Comparison of ENCODE assay signal across 22 cellular contexts in the genomic region with DNA sequence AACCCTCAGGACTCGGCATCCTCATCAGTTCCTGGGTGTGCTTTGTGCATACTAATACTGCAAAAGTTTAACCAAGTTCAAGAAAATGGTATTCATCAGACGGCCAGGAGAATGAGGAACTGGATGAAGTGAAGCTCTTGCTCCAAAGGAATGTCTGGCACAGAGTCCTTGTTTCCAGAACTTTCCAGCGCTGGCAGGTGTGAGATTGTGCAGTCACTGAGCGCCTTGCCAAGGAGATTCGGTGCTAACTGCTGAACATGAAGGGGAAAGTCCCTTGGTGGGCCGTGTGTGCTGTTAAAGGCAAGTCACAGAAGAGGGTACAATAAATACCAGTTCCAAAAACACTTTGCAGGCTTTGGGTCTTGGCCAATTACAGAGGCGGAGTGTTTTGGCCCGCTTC.
DNase-seq lines count a peak whose midpoint lies in the region; ATAC-seq, FAIRE-seq and TF ChIP-seq lines count a peak whose summit lies in the region.
"Had no signal": no experiment of that assay in that cellular context is flagged by ENCODE, and none has a peak within 500 bp of the region (broad histone marks: within the 10 kb centered on the region; RNA-seq: fewer than 3 reads in every experiment).

No MANE protein-coding gene starts in this region.

- H3K36me3 Mint-ChIP-seq in naive thymus-derived CD4-positive, alpha-beta T cell = no peaks in the 10 kb centered on the region
- H3K36me3 Mint-ChIP-seq: activated naive CD4-positive, alpha-beta T cell treated with anti-CD3 and anti-CD28 coated beads, Interleukin-2, amount 10 ng/mL, durations not matched to agents 7 days and 5 days; T-cell had no signal

- no peaks in the 10 kb centered on the region for H3K9me3 Mint-ChIP-seq in naive thymus-derived CD4-positive, alpha-beta T cell
- H3K9me3 Mint-ChIP-seq: activated naive CD4-positive, alpha-beta T cell treated with anti-CD3 and anti-CD28 coated beads, Interleukin-2, amount 10 ng/mL, durations not matched to agents 7 days and 5 days; T-cell had no signal

- H3K36me3 ChIP-seq in GM12878 (ENCODE audit: control insufficient read depth in 2 of 2, insufficient read depth in 2 of 2, low read length in 1 of 2) (no peaks in the 10 kb centered on the region), heart left ventricle (no peaks in the 10 kb centered on the region), stomach smooth muscle (ENCODE audit: control insufficient read depth in 2 of 2, insufficient read depth in 2 of 2, low read length in 2 of 2) (no peaks in the 10 kb centered on the region), brain microvascular endothelial cell (replicated peaks) (no peaks in the 10 kb centered on the region), OCI-LY7 (ENCODE audit: insufficient read depth, low read length) (no peaks in the 10 kb centered on the region)
- H3K36me3 ChIP-seq in effector memory CD4-positive, alpha-beta T cell (ENCODE audit: control insufficient read depth, insufficient read depth, low read length) = no peaks in the 10 kb centered on the region
- H3K36me3 ChIP-seq in naive thymus-derived CD4-positive, alpha-beta T cell (ENCODE audit: control insufficient read depth in 2 of 3, insufficient read depth in 3 of 3, low read length in 3 of 3) = no peaks in the 10 kb centered on the region
- H3K36me3 ChIP-seq: BLaER1 treated with 17β-estradiol and CSF1 and Interleukin-3, amounts not matched to agents 10 nM and 100 nM; cardiac muscle cell had no signal

- 50% methylated on average over 8 of the region's 8 CpGs for WGBS in GM12878 (ENCODE audit: insufficient coverage, insufficient replicate concordance, low lambda C conversion rate, missing lambda C conversion rate)
- WGBS in heart left ventricle, 4 donors = 35 to 47% (median 38%) methylated on average over 8 of the region's 8 CpGs

- H3K4me3 Mint-ChIP-seq in naive thymus-derived CD4-positive, alpha-beta T cell = no peak overlapping the region
- H3K4me3 Mint-ChIP-seq: activated naive CD4-positive, alpha-beta T cell treated with anti-CD3 and anti-CD28 coated beads, Interleukin-2, amount 10 ng/mL, durations not matched to agents 7 days and 5 days; T-cell had no signal

- no peak overlapping the region for H3K9ac ChIP-seq in GM12878 (ENCODE audit: control insufficient read depth, insufficient read depth, low read length)
- no peak overlapping the region for H3K9ac ChIP-seq in stomach smooth muscle (ENCODE audit: low read length in 2 of 2)
- H3K9ac ChIP-seq: BLaER1 treated with 17β-estradiol and CSF1 and Interleukin-3, amounts not matched to agents 10 nM and 100 nM had no signal

- RAD21 ChIA-PET in GM12878 (lab: Charles Lee; ENCODE audit: unreplicated experiment) = interaction anchor here (2.2 kb wide), 1 partner anchor 456 kb away, joined by 5 read pairs; no protein-coding TSS in a partner anchor

- H3K27ac Mint-ChIP-seq in naive thymus-derived CD4-positive, alpha-beta T cell = no peak overlapping the region
- H3K27ac Mint-ChIP-seq: activated naive CD4-positive, alpha-beta T cell treated with anti-CD3 and anti-CD28 coated beads, Interleukin-2, amount 10 ng/mL, durations not matched to agents 7 days and 5 days; T-cell had no signal

- no peaks in the 10 kb centered on the region for H4K20me1 ChIP-seq in GM12878 (ENCODE audit: control insufficient read depth, insufficient read depth)
- H4K20me1 ChIP-seq in OCI-LY7 (ENCODE audit: insufficient read depth, low read length) = no peaks in the 10 kb centered on the region
- H4K20me1 ChIP-seq: BLaER1 treated with 17β-estradiol and CSF1 and Interleukin-3, amounts not matched to agents 10 nM and 100 nM had no signal

- CTCF ChIA-PET in GM12878 (lab: Yijun Ruan, JAX) = interaction anchor here (0.7 to 1.7 kb wide), 2 partner anchors 257 to 803 kb away, joined by 3 to 6 read pairs; no protein-coding TSS in a partner anchor
- CTCF ChIA-PET in OCI-LY7 (lab: Charles Lee; ENCODE audit: unreplicated experiment) = no interaction called here
- CTCF ChIA-PET in naive thymus-derived CD4-positive, alpha-beta T cell (lab: Charles Lee) = no interaction called here

- H3K9me2 ChIP-seq in OCI-LY7 (ENCODE audit: insufficient read depth, low read length) = no peaks in the 10 kb centered on the region

- H3K27me3 ChIP-seq in GM12878 (replicated peaks in 1 of 2; ENCODE audit: control insufficient read depth in 2 of 2, insufficient read depth in 2 of 2, low read length in 1 of 2) (no peaks in the 10 kb centered on the region), heart left ventricle (no peaks in the 10 kb centered on the region), stomach smooth muscle (ENCODE audit: control insufficient read depth in 1 of 2, insufficient read depth in 2 of 2, low read length in 2 of 2) (no peaks in the 10 kb centered on the region), brain microvascular endothelial cell (replicated peaks) (no peaks in the 10 kb centered on the region)
- H3K27me3 ChIP-seq in effector memory CD4-positive, alpha-beta T cell (replicated peaks; ENCODE audit: control insufficient read depth, insufficient read depth, low read length, poor library complexity, severe bottlenecking) = no peaks in the 10 kb centered on the region
- H3K27me3 ChIP-seq in naive thymus-derived CD4-positive, alpha-beta T cell (ENCODE audit: control insufficient read depth in 2 of 2, insufficient read depth in 2 of 2, low read length in 2 of 2) = no peaks in the 10 kb centered on the region
- H3K27me3 ChIP-seq: BLaER1 treated with 17β-estradiol and CSF1 and Interleukin-3, amounts not matched to agents 10 nM and 100 nM; cardiac muscle cell had no signal

- no TSS peak for BruUV-seq in GM12878 (replicated peaks; lab: Mats Ljungman, UMichigan)
- BruUV-seq in OCI-LY7 (replicated peaks; lab: Mats Ljungman, UMichigan) = no TSS peak

- POLR2A ChIA-PET in GM12878 (lab: Charles Lee) (no interaction called here), OCI-LY7 (lab: Charles Lee) (interaction anchor here (0.5 to 1.0 kb wide), 2 partner anchors 16 to 893 kb away, joined by 3 to 5 read pairs; no protein-coding TSS in a partner anchor)
- POLR2A ChIA-PET in naive thymus-derived CD4-positive, alpha-beta T cell (lab: Charles Lee) = no interaction called here

- H3K4me2 ChIP-seq in GM12878 (ENCODE audit: control insufficient read depth, insufficient read depth) (no peak overlapping the region), OCI-LY7 (ENCODE audit: low read length) (no peak overlapping the region)
- H3K4me2 ChIP-seq: BLaER1 treated with 17β-estradiol and CSF1 and Interleukin-3, amounts not matched to agents 10 nM and 100 nM had no signal

- no peaks in the 10 kb centered on the region for H3K9me3 ChIP-seq in GM12878 (replicated peaks; ENCODE audit: control insufficient read depth, insufficient read depth, low read length)
- H3K9me3 ChIP-seq in heart left ventricle = no peaks in the 10 kb centered on the region
- no peaks in the 10 kb centered on the region for H3K9me3 ChIP-seq in stomach smooth muscle (ENCODE audit: control insufficient read depth in 2 of 2, low read length in 2 of 2)
- H3K9me3 ChIP-seq in effector memory CD4-positive, alpha-beta T cell (ENCODE audit: control insufficient read depth, low read length) = no peaks in the 10 kb centered on the region
- H3K9me3 ChIP-seq in OCI-LY7 (ENCODE audit: low read length) = no peaks in the 10 kb centered on the region
- no peaks in the 10 kb centered on the region for H3K9me3 ChIP-seq in naive thymus-derived CD4-positive, alpha-beta T cell (ENCODE audit: control insufficient read depth in 2 of 3, low read length in 3 of 3)
- H3K9me3 ChIP-seq: BLaER1 treated with 17β-estradiol and CSF1 and Interleukin-3, amounts not matched to agents 10 nM and 100 nM had no signal

- no peak for TF ChIP-seq EP300 in GM12878 (IDR thresholded peaks at IDR 0.05; ENCODE audit: borderline replicate concordance in 1 of 2, control insufficient read depth in 1 of 2, low read depth in 2 of 2, low read length in 2 of 2)

- no peak for FAIRE-seq in GM12878 (lab: Jason Lieb, UNC)

- in situ Hi-C loops in GM12878 (cut with MboI) = no loop called here
- in situ Hi-C loops in brain microvascular endothelial cell (cut with HindIII; ENCODE audit: low pct_ligation_motif_present, low sequenced_read_pairs) = no loop called here

- TF ChIP-seq CTCF in GM12878 (IDR thresholded peaks at IDR 0.05 in 2 of 3, conservative IDR thresholded peaks at IDR 0.05 in 1 of 3; ENCODE audit: control insufficient read depth in 2 of 3, extremely low read depth in 1 of 3, insufficient read depth in 1 of 3, low read depth in 3 of 3, low read length in 3 of 3) (no peak), heart left ventricle (IDR thresholded peaks at IDR 0.05) (no peak), brain microvascular endothelial cell (IDR thresholded peaks at IDR 0.05; ENCODE audit: low read depth, low read length, missing control alignments) (no peak), OCI-LY7 (conservative IDR thresholded peaks at IDR 0.05; ENCODE audit: low read length) (no peak)

- H3K27ac ChIP-seq in GM12878 (ENCODE audit: control insufficient read depth, insufficient read depth) (no peak overlapping the region), heart left ventricle (no peak overlapping the region), stomach smooth muscle (ENCODE audit: low read length) (peak overlapping the region; percentile 31), brain microvascular endothelial cell (no peak overlapping the region), OCI-LY7 (ENCODE audit: low read depth, low read length, poor library complexity, severe bottlenecking) (no peak overlapping the region)
- H3K27ac ChIP-seq in effector memory CD4-positive, alpha-beta T cell (ENCODE audit: insufficient read depth, low read length, poor library complexity, severe bottlenecking) = no peak overlapping the region
- H3K27ac ChIP-seq in naive thymus-derived CD4-positive, alpha-beta T cell (ENCODE audit: low read depth, low read length) = no peak overlapping the region
- H3K27ac ChIP-seq: BLaER1 treated with 17β-estradiol and CSF1 and Interleukin-3, amounts not matched to agents 10 nM and 100 nM; cardiac muscle cell had no signal

- no peaks in the 10 kb centered on the region for H3K4me1 Mint-ChIP-seq in naive thymus-derived CD4-positive, alpha-beta T cell
- H3K4me1 Mint-ChIP-seq: activated naive CD4-positive, alpha-beta T cell treated with anti-CD3 and anti-CD28 coated beads, Interleukin-2, amount 10 ng/mL, durations not matched to agents 7 days and 5 days; T-cell had no signal

- no peak overlapping the region for H3K4me3 ChIP-seq in GM12878
- H3K4me3 ChIP-seq in heart left ventricle = no peak overlapping the region
- no peak overlapping the region for H3K4me3 ChIP-seq in stomach smooth muscle (ENCODE audit: low read length in 2 of 2)
- H3K4me3 ChIP-seq in brain microvascular endothelial cell (ENCODE audit: low read depth, low read length) = no peak overlapping the region
- H3K4me3 ChIP-seq in effector memory CD4-positive, alpha-beta T cell (ENCODE audit: insufficient read depth, low read depth, low read length, poor library complexity, severe bottlenecking) = no peak overlapping the region
- no peak overlapping the region for H3K4me3 ChIP-seq in OCI-LY7 (ENCODE audit: low read depth, low read length, poor library complexity, severe bottlenecking)
- H3K4me3 ChIP-seq in naive thymus-derived CD4-positive, alpha-beta T cell (ENCODE audit: low read length) = no peak overlapping the region
- H3K4me3 ChIP-seq: BLaER1 treated with 17β-estradiol and CSF1 and Interleukin-3, amounts not matched to agents 10 nM and 100 nM; cardiac muscle cell had no signal

- ATAC-seq in GM12878 = peak; percentile 54
- peak; percentile 61 to 97 (median 86) for ATAC-seq in heart left ventricle
- ATAC-seq in naive thymus-derived CD4-positive, alpha-beta T cell = no peak
- ATAC-seq: esophagus mucosa, T-cell had no signal

- no peak overlapping the region for H2AFZ ChIP-seq in GM12878 (ENCODE audit: control insufficient read depth, low read depth, low read length)
- no peak overlapping the region for H2AFZ ChIP-seq in OCI-LY7 (ENCODE audit: low read length)

- TF ChIP-seq POLR2A in GM12878 (IDR thresholded peaks at IDR 0.05; ENCODE audit: low read depth, low read length) = no peak
- TF ChIP-seq POLR2A in heart left ventricle (IDR thresholded peaks at IDR 0.05) = no peak

- intact Hi-C loops in GM12878 (cut with micrococcal nuclease; ENCODE audit: unreplicated experiment) (no loop called here), heart left ventricle (cut with DNase I) (loop anchor here in 2 of 10 donors (10.0 kb wide), 1 partner anchor 254 kb away; no protein-coding TSS in a partner anchor), OCI-LY7 (cut with micrococcal nuclease; ENCODE audit: unreplicated experiment) (no loop called here)
- intact Hi-C loops in naive thymus-derived CD4-positive, alpha-beta T cell (cut with micrococcal nuclease) = no loop called here

- peaks cover 0 to 9% (median 0%) of the 10 kb centered on the region in 5 donors for H3K27me3 Mint-ChIP-seq in naive thymus-derived CD4-positive, alpha-beta T cell
- H3K27me3 Mint-ChIP-seq: activated naive CD4-positive, alpha-beta T cell treated with anti-CD3 and anti-CD28 coated beads, Interleukin-2, amount 10 ng/mL, durations not matched to agents 7 days and 5 days; T-cell had no signal

- H3K4me1 ChIP-seq in GM12878 (ENCODE audit: control insufficient read depth, insufficient read depth, low read length) (no peaks in the 10 kb centered on the region), heart left ventricle (peaks cover 0 to 10% (median 0%) of the 10 kb centered on the region in 12 donors), stomach smooth muscle (ENCODE audit: control insufficient read depth, insufficient read depth, low read length) (peaks cover 8% of the 10 kb centered on the region), OCI-LY7 (ENCODE audit: insufficient read depth, low read length, poor library complexity, severe bottlenecking) (no peaks in the 10 kb centered on the region)
- no peaks in the 10 kb centered on the region for H3K4me1 ChIP-seq in effector memory CD4-positive, alpha-beta T cell (ENCODE audit: control insufficient read depth, insufficient read depth, low read length, poor library complexity, severe bottlenecking)
- H3K4me1 ChIP-seq in naive thymus-derived CD4-positive, alpha-beta T cell (ENCODE audit: control insufficient read depth in 2 of 2, insufficient read depth in 2 of 2, low read length in 2 of 2) = no peaks in the 10 kb centered on the region
- H3K4me1 ChIP-seq: BLaER1 treated with 17β-estradiol and CSF1 and Interleukin-3, amounts not matched to agents 10 nM and 100 nM had no signal

- no peak for TF ChIP-seq RAD21 in GM12878 (IDR thresholded peaks at IDR 0.05; ENCODE audit: insufficient read depth, low read depth, low read length)

- no peaks in the 10 kb centered on the region for H3K79me2 ChIP-seq in GM12878 (ENCODE audit: control insufficient read depth, insufficient read depth, low read length)
- H3K79me2 ChIP-seq in OCI-LY7 (ENCODE audit: insufficient read depth, low read depth, low read length) = no peaks in the 10 kb centered on the region

- SMC1A ChIA-PET in GM12878 (lab: Charles Lee; ENCODE audit: uncharacterized antibody, unreplicated experiment) = interaction anchor here (0.7 to 1.9 kb wide), 2 partner anchors 44 to 110 kb away, joined by 3 to 4 read pairs; no protein-coding TSS in a partner anchor

- DNase-seq in GM12878 (ENCODE audit: low read depth, low spot score) = no peak
- DNase-seq in heart left ventricle = peak in 4 of 5 donors; percentile 41 to 81 (median 50)
- peak; percentile 62 for DNase-seq in mucosa of gallbladder (ENCODE audit: low spot score)
- DNase-seq in brain microvascular endothelial cell = no peak
- no peak for DNase-seq in effector memory CD4-positive, alpha-beta T cell
- no peak for DNase-seq in OCI-LY7 (ENCODE audit: low spot score)
- DNase-seq in naive thymus-derived CD4-positive, alpha-beta T cell = no peak
- DNase-seq: activated CD4-positive, alpha-beta T cell treated with anti-CD3 and anti-CD28 coated beads, Interleukin-2, amount 50 U/mL, for 48 hours; activated CD4-positive, CD25-positive, alpha-beta regulatory T cell; activated naive CD4-positive, alpha-beta T cell treated with anti-CD3 and anti-CD28 coated beads, Interleukin-2, amount 10 ng/mL, durations not matched to agents 7 days and 5 days; amniotic stem cell; cortex of kidney; DMS53; islet precursor cell; mammary epithelial cell; NCI-H187 treated with DMSO at 0.1 percent for 48 hours; stimulated activated CD4-positive, alpha-beta T cell treated with anti-CD3 and anti-CD28 coated beads, Interleukin-2, amount 100 ng/mL, for 48 hours; T-cell had no signal

Comparison
In these comparisons a context has a peak if more than half of its experiments do, and no peak if none do; other contexts are left out.
1. DNase-seq: peak in heart left ventricle (4 of 5) and mucosa of gallbladder (single experiment); none in GM12878 (single experiment), brain microvascular endothelial cell (single experiment), effector memory CD4-positive, alpha-beta T cell (0 of 3), OCI-LY7 (single experiment) and naive thymus-derived CD4-positive, alpha-beta T cell (0 of 9).